ENCODE assay signal across 8 cellular contexts in the genomic region with DNA sequence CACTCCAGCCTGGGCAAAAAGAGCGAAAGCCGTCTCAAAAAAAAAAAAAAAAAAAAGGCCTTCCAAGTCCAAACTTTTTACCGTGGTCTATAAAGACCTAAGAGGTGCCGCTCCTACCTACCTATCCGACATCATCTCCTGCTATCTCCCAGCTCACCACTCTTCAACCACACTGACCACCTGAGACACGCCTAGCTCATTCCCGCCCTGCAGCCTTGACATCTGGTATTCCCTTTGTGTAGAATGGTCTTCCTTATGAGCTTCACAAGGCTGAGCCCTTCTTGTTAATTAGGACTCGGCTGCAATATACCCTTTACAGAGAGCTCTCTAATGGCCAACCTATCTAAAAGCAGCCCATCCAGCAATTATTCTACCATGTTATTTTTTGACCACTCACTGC. TPM values are rescaled to one million over a fixed set of nuclear protein-coding genes. Genes with fewer than 3 reads are reported as not detected.
DNase-seq lines count a peak whose midpoint lies in the region; ATAC-seq and TF ChIP-seq lines count a peak whose summit lies in the region.

No MANE protein-coding gene starts in this region.

- peaks cover 7% of the 10 kb centered on the region for H3F3A ChIP-seq in PC-3 (ENCODE audit: low read length, unreplicated experiment)

- WGBS in esophagus, 2 donors, result 16 to 30% methylated on average over 7 to 8 of the region's 8 CpGs
- WGBS in prostate gland, result 22% methylated on average over 8 of the region's 8 CpGs

- no peak for TF ChIP-seq POLR2A in prostate gland (IDR thresholded peaks at IDR 0.05)

- H3K4me3 ChIP-seq in GM08714 (ENCODE audit: low read length) (peak overlapping the region; percentile 95), PC-3 (ENCODE audit: low read length) (peak overlapping the region; percentile 98), esophagus (ENCODE audit: low read depth in 1 of 2, low read length in 2 of 2) (peak overlapping the region; percentile 92 to 99), prostate gland (peak overlapping the region; percentile 87 to 90)

- ATAC-seq in PC-3, result no peak
- ATAC-seq in GM21619 (IDR thresholded peaks at IDR 0.05; ENCODE audit: unreplicated experiment), result no peak
- no peak for ATAC-seq in GM21717 (IDR thresholded peaks at IDR 0.05; ENCODE audit: unreplicated experiment)
- no peak for ATAC-seq in esophagus mucosa

- no peak for DNase-seq in PC-3
- no peak for DNase-seq in prostate gland (ENCODE audit: low spot score)
- no peak for DNase-seq in AG08395 (ENCODE audit: low spot score)

- H2AFZ ChIP-seq in PC-3 (ENCODE audit: low read length), result peak overlapping the region; percentile 86

- H3K9me3 ChIP-seq in PC-3 (ENCODE audit: low read length) (no peaks in the 10 kb centered on the region), esophagus (ENCODE audit: control insufficient read depth in 2 of 2, insufficient read depth in 1 of 2, low read depth in 1 of 2, low read length in 1 of 2) (no peaks in the 10 kb centered on the region), prostate gland (no peaks in the 10 kb centered on the region)

- H3K4me2 ChIP-seq in PC-3 (ENCODE audit: low read length), result peak overlapping the region; percentile 96

- no TSS peak for BruUV-seq in PC-3 (replicated peaks; lab: Mats Ljungman, UMichigan)

- no peak overlapping the region for H3K27ac ChIP-seq in PC-3 (ENCODE audit: low read length)
- peak overlapping the region in 1 of 2 donors; percentile 65 for H3K27ac ChIP-seq in esophagus (ENCODE audit: low read depth in 2 of 2, low read length in 1 of 2)
- peak overlapping the region in 1 of 2 donors; percentile 69 for H3K27ac ChIP-seq in prostate gland

- H3K9ac ChIP-seq in PC-3 (ENCODE audit: low read length), result peak overlapping the region; percentile 94

- no peaks in the 10 kb centered on the region for H4K20me1 ChIP-seq in PC-3 (ENCODE audit: low read length)

- H3K36me3 ChIP-seq in PC-3 (ENCODE audit: low read depth, low read length), result peaks cover 24% of the 10 kb centered on the region
- H3K36me3 ChIP-seq in esophagus (ENCODE audit: control insufficient read depth in 2 of 2, insufficient read depth in 2 of 2, low read length in 1 of 2), result peaks cover 5 to 6% of the 10 kb centered on the region in 2 donors
- peaks cover 0 to 1% of the 10 kb centered on the region in 2 donors for H3K36me3 ChIP-seq in prostate gland

- H3K27me3 ChIP-seq in PC-3 (ENCODE audit: low read length) (no peaks in the 10 kb centered on the region), esophagus (ENCODE audit: control insufficient read depth in 1 of 2, insufficient read depth in 2 of 2, low read length in 2 of 2) (no peaks in the 10 kb centered on the region), prostate gland (replicated peaks; ENCODE audit: insufficient read depth) (no peaks in the 10 kb centered on the region)

- CTCF ChIA-PET in PC-3 (lab: Charles Lee), result no interaction called here

- H3K9me2 ChIP-seq in PC-3 (replicated peaks; ENCODE audit: low read length), result no peaks in the 10 kb centered on the region

- intact Hi-C loops in PC-3 (cut with micrococcal nuclease), result loop anchor here (1.0 kb wide), 1 partner anchor 17 kb away; a partner anchor contains a TSS
- intact Hi-C loops in prostate gland (cut with DNase I), result no loop called here

- POLR2A ChIA-PET in PC-3 (lab: Charles Lee; ENCODE audit: unreplicated experiment), result no interaction called here

- peaks cover 23% of the 10 kb centered on the region for H3K4me1 ChIP-seq in PC-3 (ENCODE audit: insufficient read depth, low read length)
- H3K4me1 ChIP-seq in esophagus (ENCODE audit: control insufficient read depth in 2 of 2, insufficient read depth in 2 of 2, low read length in 1 of 2), result peaks cover 0 to 3% of the 10 kb centered on the region in 2 donors
- no peaks in the 10 kb centered on the region for H3K4me1 ChIP-seq in prostate gland (replicated peaks)

- TF ChIP-seq CTCF in PC-3 (conservative IDR thresholded peaks at IDR 0.05; ENCODE audit: low read depth, low read length), result no peak
- TF ChIP-seq CTCF in prostate gland (IDR thresholded peaks at IDR 0.05), result no peak

- peaks cover 37% of the 10 kb centered on the region for H3K79me2 ChIP-seq in PC-3 (ENCODE audit: low read length)

RNA-seq across cellular contexts. Expression of a gene that starts 0.7 kb away (rescaled TPM):
- total RNA-seq in PC-3 (2014; rRNA removed) (48.9 and 53.1 TPM in 2 replicates), prostate gland (10 to 100 TPM; 23.0 to 36.1 TPM), esophagus mucosa (30.0 TPM)
- polyA plus RNA-seq in esophagus, result 100 to 1,000 TPM in 1 of 2 donors, 10 to 100 TPM in 1; 77.0 to 117 TPM

RNA-seq across cellular contexts. Expression of a gene that starts 17.2 kb away (rescaled TPM):
- 44.1 and 47.7 TPM in 2 replicates for total RNA-seq in PC-3 (2014; rRNA removed)
- polyA plus RNA-seq in esophagus, result 10 to 100 TPM; 42.7 to 44.0 TPM
- 10 to 100 TPM; 28.0 to 46.0 TPM for total RNA-seq in prostate gland
- total RNA-seq in esophagus mucosa, result 28.0 TPM

RNA-seq across cellular contexts. Expression of a gene that starts 41.0 kb away (rescaled TPM):
- total RNA-seq in PC-3 (2014; rRNA removed), result 19.6 and 27.1 TPM in 2 replicates
- polyA plus RNA-seq in esophagus, result 10 to 100 TPM in 1 of 2 donors, 1 to 10 TPM in 1; 8.2 to 16.5 TPM
- total RNA-seq in prostate gland, result 10 to 100 TPM; 30.6 to 48.1 TPM
- total RNA-seq in esophagus mucosa, result 23.9 TPM
